Comparison of ENCODE assay signal across 8 cellular contexts in genomic region chr15:78077053-78077859, GRCh38. TPM values are rescaled to one million over a fixed set of nuclear protein-coding genes. Genes with fewer than 3 reads are reported as not detected.
DNase-seq lines count a peak whose midpoint lies in the region; ATAC-seq and TF ChIP-seq lines count a peak whose summit lies in the region.

Gene TBC1D2B (minus strand): TSS chr15:78077711. CDS start chr15:78077652, 59 bp downstream.

- H3K4me1 ChIP-seq in duodenal mucosa (ENCODE audit: control insufficient read depth in 1 of 2, insufficient read depth in 2 of 2, low read length in 2 of 2) (peaks cover 30 to 31% of the 10 kb centered on the region in 2 donors), lower lobe of right lung (peaks cover 60% of the 10 kb centered on the region)

- H3K9ac ChIP-seq in duodenal mucosa (ENCODE audit: low read depth in 1 of 2, low read length in 2 of 2): peak within 1 kb of the TSS; percentile 83 to 93

- DNase-seq in DMS79 treated with DMSO at 0.1 percent for 48 hours (lab: John Stamatoyannopoulos, UW): peak; percentile 4
- no peak for DNase-seq in DMS79 (lab: John Stamatoyannopoulos, UW)
- peak; percentile 44 for DNase-seq in NCI-H2171 treated with DMSO at 0.1 percent for 48 hours (lab: John Stamatoyannopoulos, UW)
- DNase-seq in activated CD4-positive, alpha-beta T cell treated with anti-CD3 and anti-CD28 coated beads, Interleukin-2, amount 50 U/mL, for 4 hours: peak; percentile 60 to 65
- DNase-seq in lower lobe of right lung: peak; percentile 80
- DNase-seq in stimulated activated CD4-positive, alpha-beta T cell treated with anti-CD3 and anti-CD28 coated beads, TNF-alpha, amount 100 ng/mL, for 24 hours (ENCODE audit: low read depth in 3 of 3): peak; percentile 53 to 70 (median 61)

- ATAC-seq in HG02763 (IDR thresholded peaks at IDR 0.05; ENCODE audit: unreplicated experiment): peak; percentile 74
- ATAC-seq in lower lobe of right lung: peak; percentile 73 to 80

- TF ChIP-seq CTCF in lower lobe of right lung (IDR thresholded peaks at IDR 0.05): no peak

- H3K36me3 ChIP-seq in duodenal mucosa (ENCODE audit: control insufficient read depth in 1 of 2, insufficient read depth in 2 of 2, low read length in 2 of 2) (no peaks in the 10 kb centered on the region), lower lobe of right lung (no peaks in the 10 kb centered on the region)

- H3K27me3 ChIP-seq in duodenal mucosa (ENCODE audit: control insufficient read depth in 1 of 2, insufficient read depth in 2 of 2, low read length in 2 of 2): no peaks in the 10 kb centered on the region
- H3K27me3 ChIP-seq in lower lobe of right lung (ENCODE audit: low read depth): no peaks in the 10 kb centered on the region

- peak within 1 kb of the TSS; percentile 85 for H3K27ac ChIP-seq in duodenal mucosa (ENCODE audit: low read depth, low read length)
- peak within 1 kb of the TSS; percentile 95 for H3K27ac ChIP-seq in lower lobe of right lung

- intact Hi-C loops in lower lobe of right lung (cut with DNase I): no loop called here

- H3K9me3 ChIP-seq in duodenal mucosa (ENCODE audit: control insufficient read depth in 1 of 2, low read length in 2 of 2) (no peaks in the 10 kb centered on the region), lower lobe of right lung (no peaks in the 10 kb centered on the region)

- peak within 1 kb of the TSS; percentile 81 to 97 for H3K4me3 ChIP-seq in duodenal mucosa (ENCODE audit: low read depth in 1 of 2, low read length in 2 of 2)
- peak within 1 kb of the TSS; percentile 96 for H3K4me3 ChIP-seq in lower lobe of right lung

RNA-seq across cellular contexts. Expression of gene TBC1D2B, which starts in this region (rescaled TPM):
- 69.8 TPM for total RNA-seq in lower lobe of right lung
